In the genomic region with DNA sequence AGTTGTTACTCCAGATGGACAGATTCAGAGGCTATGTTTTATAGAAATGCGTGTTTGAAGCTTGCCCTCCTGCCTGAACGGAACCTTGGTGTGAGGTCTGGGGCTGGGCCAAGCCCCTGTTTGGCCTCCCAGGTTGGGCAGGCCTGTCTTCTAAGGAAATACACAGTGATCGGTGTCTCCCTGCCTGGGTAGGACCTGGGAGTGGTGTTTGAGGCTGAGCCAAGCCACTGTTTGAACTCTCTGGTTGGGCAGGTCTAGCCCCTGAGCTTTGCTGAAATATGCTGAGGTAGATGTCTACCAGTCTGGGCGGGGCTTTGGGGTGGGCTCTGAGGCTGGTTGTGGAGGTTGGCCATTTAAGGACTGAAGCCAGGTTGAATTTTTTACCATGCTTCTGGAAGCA, we compare ENCODE assay signal across 16 cellular contexts.
"Had no signal": no experiment of that assay in that cellular context is flagged by ENCODE, and none has a peak within 500 bp of the region (broad histone marks: within the 10 kb centered on the region; RNA-seq: fewer than 3 reads in every experiment).

No MANE protein-coding gene starts in this region.

- H3K4me3 ChIP-seq: heart left ventricle, right atrium auricular region, smooth muscle cell, suprapubic skin, thyroid gland had no signal

- H3K27ac ChIP-seq: heart left ventricle, right atrium auricular region, suprapubic skin, thyroid gland had no signal

- H3K4me2 ChIP-seq: smooth muscle cell had no signal

- H3K27me3 Mint-ChIP-seq: central memory CD8-positive, alpha-beta T cell; dendritic cell treated with granulocyte-macrophage colony-stimulating factor and Interleukin-4, amounts not matched to agents 40 ng/mL and 50 ng/mL, for 4 days; naive thymus-derived CD8-positive, alpha-beta T cell; stimulated activated memory B cell treated with anti-CD40 and anti-IgM and Interleukin-4, amounts not matched to agents 10 μg/mL and 1 μg/mL and 100 μg/mL, for 72 hours; type B pancreatic cell had no signal

- FAIRE-seq: endothelial cell of umbilical vein, frontal cortex, urothelium cell line had no signal

- H3K9me3 ChIP-seq: suprapubic skin, thyroid gland had no signal

- H3K27ac Mint-ChIP-seq: dendritic cell treated with granulocyte-macrophage colony-stimulating factor and Interleukin-4, amounts not matched to agents 40 ng/mL and 50 ng/mL, for 4 days; stimulated activated memory B cell treated with anti-CD40 and anti-IgM and Interleukin-4, amounts not matched to agents 10 μg/mL and 1 μg/mL and 100 μg/mL, for 72 hours; type B pancreatic cell had no signal

- H3K4me1 Mint-ChIP-seq: central memory CD8-positive, alpha-beta T cell had no signal

- H3K9me3 Mint-ChIP-seq: central memory CD8-positive, alpha-beta T cell; dendritic cell treated with granulocyte-macrophage colony-stimulating factor and Interleukin-4, amounts not matched to agents 40 ng/mL and 50 ng/mL, for 4 days had no signal

- H3K27me3 ChIP-seq: heart left ventricle, right atrium auricular region, suprapubic skin, thyroid gland had no signal

- DNase-seq: erythroblast; heart left ventricle; hippocampal formation; naive thymus-derived CD8-positive, alpha-beta T cell; stimulated activated CD4-positive, alpha-beta T cell treated with anti-CD3 and anti-CD28 coated beads, Interleukin-2, amount 100 ng/mL, for 48 hours; thyroid gland had no signal

- H3K4me3 Mint-ChIP-seq: central memory CD8-positive, alpha-beta T cell; dendritic cell treated with granulocyte-macrophage colony-stimulating factor and Interleukin-4, amounts not matched to agents 40 ng/mL and 50 ng/mL, for 4 days; naive thymus-derived CD8-positive, alpha-beta T cell; stimulated activated memory B cell treated with anti-CD40 and anti-IgM and Interleukin-4, amounts not matched to agents 10 μg/mL and 1 μg/mL and 100 μg/mL, for 72 hours; type B pancreatic cell had no signal

- ATAC-seq: naive thymus-derived CD8-positive, alpha-beta T cell; stimulated activated memory B cell treated with anti-CD40 and anti-IgM and Interleukin-4, amounts not matched to agents 10 μg/mL and 1 μg/mL and 100 μg/mL, for 72 hours had no signal

- H3K4me1 ChIP-seq: heart left ventricle, right atrium auricular region, suprapubic skin, thyroid gland had no signal
